Comparison of ENCODE assay signal across 8 cellular contexts in genomic region chr17:44878627-44879221, GRCh38. TPM values are rescaled to one million over a fixed set of nuclear protein-coding genes. Genes with fewer than 3 reads are reported as not detected.
A peak's percentile ranks its signal among the peaks of the same experiment; 100 is the strongest.
DNase-seq lines count a peak whose midpoint lies in the region; ATAC-seq, FAIRE-seq and TF ChIP-seq lines count a peak whose summit lies in the region.

No MANE protein-coding gene starts in this region.

- H3K4me1 Mint-ChIP-seq in activated CD4-positive, alpha-beta memory T cell treated with anti-CD3 and anti-CD28 coated beads for 36 hours (ENCODE audit: low read depth), result no peaks in the 10 kb centered on the region
- H3K4me1 Mint-ChIP-seq in activated CD4-positive, alpha-beta memory T cell treated with anti-CD3 and anti-CD28 coated beads, Interleukin-2, amount 10 ng/mL, durations not matched to agents 7 days and 5 days, result peaks cover 2% of the 10 kb centered on the region

- H3K4me1 ChIP-seq in IMR-90 (ENCODE audit: control insufficient read depth, insufficient read depth, low read length) (no peaks in the 10 kb centered on the region), vagina (no peaks in the 10 kb centered on the region)

- CTCF ChIA-PET in activated CD4-positive, alpha-beta memory T cell treated with anti-CD3 and anti-CD28 coated beads for 36 hours (lab: Charles Lee), result interaction anchor here (0.7 to 3.9 kb wide), 17 partner anchors 12 to 345 kb away, joined by 3 to 40 read pairs (median 4); partner anchors contain the start of gene EFTUD2
- CTCF ChIA-PET in activated CD4-positive, alpha-beta memory T cell treated with anti-CD3 and anti-CD28 coated beads, Interleukin-2, amount 10 ng/mL, durations not matched to agents 7 days and 5 days (lab: Charles Lee), result interaction anchor here (0.8 to 5.2 kb wide), 11 partner anchors 11 to 257 kb away, joined by 3 to 31 read pairs (median 5); partner anchors contain the start of gene ACBD4
- CTCF ChIA-PET in IMR-90 (lab: Yijun Ruan, JAX), result interaction anchor here (0.6 to 2.7 kb wide), 9 partner anchors 10 to 108 kb away, joined by 3 to 18 read pairs (median 4); no protein-coding TSS in a partner anchor

- no peak overlapping the region for H2BK15ac ChIP-seq in IMR-90 (ENCODE audit: low read depth, low read length)

- dilution Hi-C loops in IMR-90 (cut with HindIII; ENCODE audit: low sequenced_read_pairs, unreplicated experiment), result no loop called here

- no peak overlapping the region for H4K5ac ChIP-seq in IMR-90 (ENCODE audit: low read depth, low read length)

- no peak overlapping the region for H4K91ac ChIP-seq in IMR-90 (ENCODE audit: insufficient read depth, low read depth, low read length)

- in situ Hi-C loops in IMR-90 (cut with MboI; ENCODE audit: low sequenced_read_pairs), result no loop called here

- H3K4me3 Mint-ChIP-seq in activated CD4-positive, alpha-beta memory T cell treated with anti-CD3 and anti-CD28 coated beads for 36 hours, result no peak overlapping the region
- no peak overlapping the region for H3K4me3 Mint-ChIP-seq in activated CD4-positive, alpha-beta memory T cell treated with anti-CD3 and anti-CD28 coated beads, Interleukin-2, amount 10 ng/mL, durations not matched to agents 7 days and 5 days

- no peaks in the 10 kb centered on the region for H4K20me1 ChIP-seq in IMR-90 (ENCODE audit: insufficient read depth, low read length)

- POLR2A ChIA-PET in activated CD4-positive, alpha-beta memory T cell treated with anti-CD3 and anti-CD28 coated beads for 36 hours (lab: Charles Lee), result no interaction called here
- POLR2A ChIA-PET in activated CD4-positive, alpha-beta memory T cell treated with anti-CD3 and anti-CD28 coated beads, Interleukin-2, amount 10 ng/mL, durations not matched to agents 7 days and 5 days (lab: Charles Lee), result interaction anchor here (1.7 kb wide), 1 partner anchor 21 kb away, joined by 4 read pairs; a partner anchor contains a TSS
- POLR2A ChIA-PET in IMR-90 (lab: Charles Lee; ENCODE audit: unreplicated experiment), result no interaction called here

- no peak overlapping the region for H4K8ac ChIP-seq in IMR-90 (ENCODE audit: low read depth in 2 of 2, low read length in 2 of 2)

- H3K9ac ChIP-seq in IMR-90 (ENCODE audit: low read depth, low read length), result no peak overlapping the region

- H3K79me1 ChIP-seq in IMR-90 (ENCODE audit: low read depth in 1 of 2, low read length in 2 of 2), result peaks cover 0 to 16% of the 10 kb centered on the region in 2 experiments; a peak in 2 of 4 replicates

- no peak overlapping the region for H3K27ac Mint-ChIP-seq in activated CD4-positive, alpha-beta memory T cell treated with anti-CD3 and anti-CD28 coated beads for 36 hours
- no peak overlapping the region for H3K27ac Mint-ChIP-seq in activated CD4-positive, alpha-beta memory T cell treated with anti-CD3 and anti-CD28 coated beads, Interleukin-2, amount 10 ng/mL, durations not matched to agents 7 days and 5 days

- peaks cover 42% of the 10 kb centered on the region for H3K36me3 Mint-ChIP-seq in activated CD4-positive, alpha-beta memory T cell treated with anti-CD3 and anti-CD28 coated beads for 36 hours
- H3K36me3 Mint-ChIP-seq in activated CD4-positive, alpha-beta memory T cell treated with anti-CD3 and anti-CD28 coated beads, Interleukin-2, amount 10 ng/mL, durations not matched to agents 7 days and 5 days (ENCODE audit: low read depth), result peaks cover 63% of the 10 kb centered on the region

- no peak overlapping the region for H2AFZ ChIP-seq in IMR-90 (replicated peaks; ENCODE audit: low read length, poor library complexity)

- H3K14ac ChIP-seq in IMR-90 (replicated peaks; ENCODE audit: low read depth, low read length), result no peak overlapping the region

- H2AK9ac ChIP-seq in IMR-90 (replicated peaks; ENCODE audit: low read depth, low read length, poor library complexity), result no peak overlapping the region

- H3K56ac ChIP-seq in IMR-90 (ENCODE audit: extremely low read depth, insufficient read depth, low read length), result no peak overlapping the region

- WGBS in IMR-90 (ENCODE audit: extremely low coverage in 2 of 2, insufficient read length in 1 of 2), 2 experiments, result no CpG with 5 or more reads among the region's 6 CpGs

- H3K27ac ChIP-seq in IMR-90 (ENCODE audit: insufficient read depth, low read length) (no peak overlapping the region), vagina (no peak overlapping the region)

- peak; percentile 24 for DNase-seq in activated CD4-positive, alpha-beta memory T cell treated with anti-CD3 and anti-CD28 coated beads for 36 hours
- DNase-seq in activated CD4-positive, alpha-beta memory T cell treated with anti-CD3 and anti-CD28 coated beads, Interleukin-2, amount 10 ng/mL, durations not matched to agents 7 days and 5 days, result no peak
- DNase-seq in IMR-90, result peak; percentile 38
- DNase-seq in fibroblast of the conjunctiva (ENCODE audit: low read depth), result peak; percentile 23
- DNase-seq in stromal cell of bone marrow (ENCODE audit: low read depth), result peak; percentile 19
- DNase-seq in vagina (ENCODE audit: extremely low spot score in 2 of 2), result no peak

- TF ChIP-seq RAD21 in IMR-90 (IDR thresholded peaks at IDR 0.05; ENCODE audit: low read length), result peak; percentile 51

- no peaks in the 10 kb centered on the region for H3K9me3 Mint-ChIP-seq in activated CD4-positive, alpha-beta memory T cell treated with anti-CD3 and anti-CD28 coated beads for 36 hours
- H3K9me3 Mint-ChIP-seq in activated CD4-positive, alpha-beta memory T cell treated with anti-CD3 and anti-CD28 coated beads, Interleukin-2, amount 10 ng/mL, durations not matched to agents 7 days and 5 days, result no peaks in the 10 kb centered on the region

- H3K18ac ChIP-seq in IMR-90 (ENCODE audit: low read depth, low read length), result no peak overlapping the region

- no peak overlapping the region for H2BK20ac ChIP-seq in IMR-90 (ENCODE audit: low read depth, low read length)

- no peak for TF ChIP-seq POLR2A in IMR-90 (IDR thresholded peaks at IDR 0.05; ENCODE audit: low read depth, low read length)
- TF ChIP-seq POLR2A in vagina (IDR thresholded peaks at IDR 0.05), result no peak

- no peak overlapping the region for H2BK5ac ChIP-seq in IMR-90 (ENCODE audit: low read depth, low read length, poor library complexity, severe bottlenecking)

- H3K23ac ChIP-seq in IMR-90 (ENCODE audit: low read depth, low read length), result no peak overlapping the region

- H3K9me3 ChIP-seq in IMR-90 (ENCODE audit: control insufficient read depth, insufficient read depth, low read length), result no peaks in the 10 kb centered on the region
- no peaks in the 10 kb centered on the region for H3K9me3 ChIP-seq in vagina

- H3K36me3 ChIP-seq in IMR-90 (ENCODE audit: control insufficient read depth, insufficient read depth, low read length) (peaks cover 54% of the 10 kb centered on the region), vagina (peaks cover 0 to 86% of the 10 kb centered on the region in 2 donors)

- H2AK5ac ChIP-seq in IMR-90 (ENCODE audit: low read depth, low read length), result no peak overlapping the region

- FAIRE-seq in TTC549 (lab: Jason Lieb, UNC), result peak; percentile 83

- H2BK120ac ChIP-seq in IMR-90 (ENCODE audit: low read depth, low read length), result no peak overlapping the region

- BruUV-seq in IMR-90 (replicated peaks; lab: Mats Ljungman, UMichigan), result no TSS peak

- TF ChIP-seq CTCF in IMR-90 (conservative IDR thresholded peaks at IDR 0.05; ENCODE audit: low read depth, low read length) (peak; percentile 66), vagina (IDR thresholded peaks at IDR 0.05) (peak in 1 of 3 experiments; percentile 28)

- no peak overlapping the region for H3K4me2 ChIP-seq in IMR-90 (ENCODE audit: low read depth, low read length)

- ATAC-seq in IMR-90 (ENCODE audit: low read depth) (peak; percentile 48; the same call in 1 of the 2 replicates), GM18858 (IDR thresholded peaks at IDR 0.05; ENCODE audit: unreplicated experiment) (no peak)

- no peak overlapping the region for H3K4ac ChIP-seq in IMR-90 (ENCODE audit: low read depth, low read length)

- intact Hi-C loops in activated CD4-positive, alpha-beta memory T cell treated with anti-CD3 and anti-CD28 coated beads for 36 hours (cut with micrococcal nuclease), result no loop called here
- intact Hi-C loops in IMR-90 (cut with micrococcal nuclease), result loop anchor here (1.0 kb wide), 2 partner anchors 13 to 103 kb away; no protein-coding TSS in a partner anchor
- intact Hi-C loops in vagina (cut with DNase I), result no loop called here

- H3K27me3 Mint-ChIP-seq in activated CD4-positive, alpha-beta memory T cell treated with anti-CD3 and anti-CD28 coated beads for 36 hours, result no peaks in the 10 kb centered on the region
- no peaks in the 10 kb centered on the region for H3K27me3 Mint-ChIP-seq in activated CD4-positive, alpha-beta memory T cell treated with anti-CD3 and anti-CD28 coated beads, Interleukin-2, amount 10 ng/mL, durations not matched to agents 7 days and 5 days

- no peak overlapping the region for H3K4me3 ChIP-seq in IMR-90 (ENCODE audit: insufficient read depth, low read depth, low read length)
- no peak overlapping the region for H3K4me3 ChIP-seq in vagina

- no peaks in the 10 kb centered on the region for H3K9me1 ChIP-seq in IMR-90 (ENCODE audit: insufficient read depth, low read length)

- H3K27me3 ChIP-seq in IMR-90 (ENCODE audit: control insufficient read depth, insufficient read depth, low read length) (no peaks in the 10 kb centered on the region), vagina (no peaks in the 10 kb centered on the region)

RNA-seq across cellular contexts. Expression of gene EFTUD2, which starts 20.5 kb away (rescaled TPM):
- 100 to 1,000 TPM; 162 to 171 TPM for total RNA-seq in activated CD4-positive, alpha-beta memory T cell treated with anti-CD3 and anti-CD28 coated beads for 36 hours
- total RNA-seq in activated CD4-positive, alpha-beta memory T cell treated with anti-CD3 and anti-CD28 coated beads, Interleukin-2, amount 10 ng/mL, durations not matched to agents 7 days and 5 days, result 100 to 1,000 TPM; 102 to 114 TPM
- total RNA-seq in IMR-90 (2012; rRNA removed) (126 and 178 TPM in 2 replicates), vagina (55.5 TPM)
- polyA plus RNA-seq in IMR-90 (2012; rRNA removed), result 72.5 and 74.8 TPM in 2 replicates
- 44.7 and 106 TPM in 2 replicates for polyA plus RNA-seq in IMR-90 (2012; cell fraction: cytosol; rRNA removed)
- 70.1 and 74.1 TPM in 2 replicates for polyA plus RNA-seq in IMR-90 (2012; cell fraction: nucleus; rRNA removed; ENCODE audit: low replicate concordance)

RNA-seq across cellular contexts. Expression of gene HIGD1B, which starts 31.0 kb away (rescaled TPM):
- total RNA-seq in activated CD4-positive, alpha-beta memory T cell treated with anti-CD3 and anti-CD28 coated beads for 36 hours, result not detected
- not detected for total RNA-seq in activated CD4-positive, alpha-beta memory T cell treated with anti-CD3 and anti-CD28 coated beads, Interleukin-2, amount 10 ng/mL, durations not matched to agents 7 days and 5 days
- total RNA-seq in IMR-90 (2012; rRNA removed) (not detected in 2 replicates), vagina (not detected)
- not detected in 2 replicates for polyA plus RNA-seq in IMR-90 (2012; rRNA removed)
- polyA plus RNA-seq in IMR-90 (2012; cell fraction: cytosol; rRNA removed), result not detected in 2 replicates
- not detected in 2 replicates for polyA plus RNA-seq in IMR-90 (2012; cell fraction: nucleus; rRNA removed; ENCODE audit: low replicate concordance)

RNA-seq across cellular contexts. Expression of gene GFAP, which starts 36.6 kb away (rescaled TPM):
- total RNA-seq in activated CD4-positive, alpha-beta memory T cell treated with anti-CD3 and anti-CD28 coated beads for 36 hours, result not detected
- total RNA-seq in activated CD4-positive, alpha-beta memory T cell treated with anti-CD3 and anti-CD28 coated beads, Interleukin-2, amount 10 ng/mL, durations not matched to agents 7 days and 5 days, result not detected
- total RNA-seq in IMR-90 (2012; rRNA removed) (0.18 TPM in 1 of 2 replicates, not detected in the other), vagina (not detected)
- polyA plus RNA-seq in IMR-90 (2012; rRNA removed), result 0.19 and 0.40 TPM in 2 replicates
- 0.02 and 0.13 TPM in 2 replicates for polyA plus RNA-seq in IMR-90 (2012; cell fraction: cytosol; rRNA removed)
- polyA plus RNA-seq in IMR-90 (2012; cell fraction: nucleus; rRNA removed; ENCODE audit: low replicate concordance), result 0.05 and 0.18 TPM in 2 replicates

RNA-seq across cellular contexts. Expression of gene GJC1, which starts 48.6 kb away (rescaled TPM):
- total RNA-seq in activated CD4-positive, alpha-beta memory T cell treated with anti-CD3 and anti-CD28 coated beads for 36 hours, result 1 to 10 TPM; 1.9 to 2.7 TPM
- under 1 TPM; 0.78 to 0.88 TPM for total RNA-seq in activated CD4-positive, alpha-beta memory T cell treated with anti-CD3 and anti-CD28 coated beads, Interleukin-2, amount 10 ng/mL, durations not matched to agents 7 days and 5 days
- total RNA-seq in IMR-90 (2012; rRNA removed) (53.3 and 69.7 TPM in 2 replicates), vagina (10.1 TPM)
- 23.9 and 24.1 TPM in 2 replicates for polyA plus RNA-seq in IMR-90 (2012; rRNA removed)
- polyA plus RNA-seq in IMR-90 (2012; cell fraction: cytosol; rRNA removed), result 7.1 and 11.9 TPM in 2 replicates
- 6.7 and 19.1 TPM in 2 replicates for polyA plus RNA-seq in IMR-90 (2012; cell fraction: nucleus; rRNA removed; ENCODE audit: low replicate concordance)

Comparison
In these comparisons a context has a peak if more than half of its experiments do, and no peak if none do; other contexts are left out.
1. DNase-seq: peak in activated CD4-positive, alpha-beta memory T cell treated with anti-CD3 and anti-CD28 coated beads for 36 hours (single experiment), IMR-90 (single experiment), fibroblast of the conjunctiva (single experiment) and stromal cell of bone marrow (single experiment); none in activated CD4-positive, alpha-beta memory T cell treated with anti-CD3 and anti-CD28 coated beads, Interleukin-2, amount 10 ng/mL, durations not matched to agents 7 days and 5 days (single experiment) and vagina (0 of 2).